In genomic region chr7:63112764-63113712, GRCh38 we compare ENCODE assay signal across 22 cellular contexts.
A peak's percentile ranks its signal among the peaks of the same experiment; 100 is the strongest.
DNase-seq lines count a peak whose midpoint lies in the region; ATAC-seq and TF ChIP-seq lines count a peak whose summit lies in the region.
"Had no signal": no experiment of that assay in that cellular context is flagged by ENCODE, and none has a peak within 500 bp of the region (broad histone marks: within the 10 kb centered on the region; RNA-seq: fewer than 3 reads in every experiment).

No MANE protein-coding gene starts in this region.

- no peak overlapping the region for H3K27ac ChIP-seq in testis
- H3K27ac ChIP-seq: A549; BLaER1 treated with 17β-estradiol and CSF1 and Interleukin-3, amounts not matched to agents 10 nM and 100 nM; SJSA1 had no signal

- peak; percentile 4; the same call in 1 of the 2 replicates for TF ChIP-seq CTCF in BE2C (IDR thresholded peaks at IDR 0.05; ENCODE audit: low read depth, low read length)
- 0 out of 3 replicates have a peak, but pooled peaks have one; percentile 10 for TF ChIP-seq CTCF in GM12872 (IDR thresholded peaks at IDR 0.05; ENCODE audit: insufficient read depth, low read depth, low read length)
- TF ChIP-seq CTCF in endothelial cell (IDR thresholded peaks at IDR 0.05; ENCODE audit: unreplicated experiment) = peak; percentile 22
- TF ChIP-seq CTCF in testis (IDR thresholded peaks at IDR 0.05) = peak in 1 of 3 experiments; percentile 19

- WGBS in testis, 2 donors = 77 to 88% methylated on average over 8 to 36 of the region's 36 CpGs

- no peaks in the 10 kb centered on the region for H3K4me1 Mint-ChIP-seq in endothelial cell (ENCODE audit: unreplicated experiment)

- no peak overlapping the region for H3K4me3 Mint-ChIP-seq in endothelial cell (ENCODE audit: unreplicated experiment)
- H3K4me3 Mint-ChIP-seq: CD4-positive, alpha-beta memory T cell had no signal

- no peaks in the 10 kb centered on the region for H3K27me3 ChIP-seq in BE2C
- no peaks in the 10 kb centered on the region for H3K27me3 ChIP-seq in testis
- H3K27me3 ChIP-seq: BLaER1 treated with 17β-estradiol and CSF1 and Interleukin-3, amounts not matched to agents 10 nM and 100 nM; SJSA1 had no signal

- H3K27ac Mint-ChIP-seq in endothelial cell (ENCODE audit: unreplicated experiment) = no peak overlapping the region
- H3K27ac Mint-ChIP-seq: CD4-positive, alpha-beta memory T cell had no signal

- DNase-seq in BE2C (no peak), endothelial cell (ENCODE audit: low spot score) (no peak), testis (peak; percentile 50), EL (no peak)
- DNase-seq: Caco-2, DMS 273 treated with DMSO at 0.1 percent for 48 hours, DMS79 treated with DMSO at 0.1 percent for 48 hours, H7, Karpas-422, MV-4-11, NCI-H1694 treated with DMSO at 0.1 percent for 48 hours, NCI-H2081 treated with DMSO at 0.1 percent for 48 hours, NCI-H446, NCI-H526 had no signal

- H3K4me1 ChIP-seq in BE2C = no peaks in the 10 kb centered on the region
- H3K4me1 ChIP-seq in testis = no peaks in the 10 kb centered on the region
- H3K4me1 ChIP-seq: A549; BLaER1 treated with 17β-estradiol and CSF1 and Interleukin-3, amounts not matched to agents 10 nM and 100 nM; Caco-2; SJSA1 had no signal

- TF ChIP-seq POLR2A in testis (IDR thresholded peaks at IDR 0.05) = no peak

- intact Hi-C loops in testis (cut with DNase I; ENCODE audit: low total_unique reads) = no loop called here

- H3K9me3 ChIP-seq in BE2C (peaks cover 8% of the 10 kb centered on the region), testis (no peaks in the 10 kb centered on the region)

- ATAC-seq in GM19035 (IDR thresholded peaks at IDR 0.05; ENCODE audit: unreplicated experiment) (no peak), GM18519 (IDR thresholded peaks at IDR 0.05; ENCODE audit: low FRiP score, unreplicated experiment) (no peak)
- ATAC-seq: A549, Right ventricle myocardium inferior had no signal

- peaks cover 1% of the 10 kb centered on the region for H3K27me3 Mint-ChIP-seq in endothelial cell (ENCODE audit: unreplicated experiment)
- H3K27me3 Mint-ChIP-seq: CD4-positive, alpha-beta memory T cell had no signal

- H3K4me3 ChIP-seq in BE2C (ENCODE audit: low read depth, low read length) (no peak overlapping the region), testis (peak overlapping the region; percentile 29 to 44)
- H3K4me3 ChIP-seq: A549; BLaER1 treated with 17β-estradiol and CSF1 and Interleukin-3, amounts not matched to agents 10 nM and 100 nM; SJSA1 had no signal

- no peaks in the 10 kb centered on the region for H3K36me3 ChIP-seq in BE2C
- H3K36me3 ChIP-seq in testis (ENCODE audit: low read depth, missing control alignments) = no peaks in the 10 kb centered on the region
- H3K36me3 ChIP-seq: BLaER1 treated with 17β-estradiol and CSF1 and Interleukin-3, amounts not matched to agents 10 nM and 100 nM; SJSA1 had no signal

- peaks cover 29% of the 10 kb centered on the region for H3K9me3 Mint-ChIP-seq in endothelial cell (ENCODE audit: unreplicated experiment)

- peaks cover 4% of the 10 kb centered on the region for H3K36me3 Mint-ChIP-seq in endothelial cell (ENCODE audit: low read depth, unreplicated experiment)
